In genomic region chr1:67536957-67537646, GRCh38 we compare ENCODE assay signal across 20 cellular contexts.
DNase-seq lines count a peak whose midpoint lies in the region; ATAC-seq, FAIRE-seq and TF ChIP-seq lines count a peak whose summit lies in the region.
"Had no signal": no experiment of that assay in that cellular context is flagged by ENCODE, and none has a peak within 500 bp of the region (broad histone marks: within the 10 kb centered on the region; RNA-seq: fewer than 3 reads in every experiment).

No MANE protein-coding gene starts in this region.

- TF ChIP-seq CTCF in ascending aorta (IDR thresholded peaks at IDR 0.05) (no peak), kidney (IDR thresholded peaks at IDR 0.05; ENCODE audit: borderline replicate concordance, extremely low read depth, insufficient read depth) (no peak), thoracic aorta (IDR thresholded peaks at IDR 0.05) (no peak)

- H3K4me3 ChIP-seq in ascending aorta: no peak overlapping the region
- H3K4me3 ChIP-seq in kidney (ENCODE audit: low read length in 2 of 2): no peak overlapping the region
- peak overlapping the region; percentile 28 for H3K4me3 ChIP-seq in thoracic aorta
- H3K4me3 ChIP-seq: lung, spleen, upper lobe of right lung had no signal

- no peak for FAIRE-seq in kidney (lab: Jason Lieb, UNC)

- intact Hi-C loops in ascending aorta (cut with DNase I) (loop anchor here (2.0 to 10.0 kb wide), 4 partner anchors 24 to 788 kb away; partner anchors contain the start of gene GNG12), kidney (cut with DNase I) (loop anchor here (10.0 kb wide), 1 partner anchor 218 kb away; no protein-coding TSS in a partner anchor), posterior vena cava (cut with DNase I) (loop anchor here (1.0 to 10.0 kb wide), 3 partner anchors 19 to 308 kb away; no protein-coding TSS in a partner anchor)

- peaks cover 0 to 18% of the 10 kb centered on the region in 2 donors for H3K4me1 ChIP-seq in ascending aorta
- peaks cover 22 to 44% of the 10 kb centered on the region in 2 donors for H3K4me1 ChIP-seq in kidney (ENCODE audit: control insufficient read depth in 1 of 2, insufficient read depth in 1 of 2, low read depth in 1 of 2, low read length in 2 of 2)
- H3K4me1 ChIP-seq in thoracic aorta (ENCODE audit: control insufficient read depth in 1 of 2, low read depth in 2 of 2): peaks cover 3 to 20% of the 10 kb centered on the region in 2 donors
- H3K4me1 ChIP-seq: parathyroid adenoma had no signal

- H3K9me3 ChIP-seq in ascending aorta: no peaks in the 10 kb centered on the region
- no peaks in the 10 kb centered on the region for H3K9me3 ChIP-seq in kidney (ENCODE audit: control insufficient read depth in 1 of 2, low read length in 2 of 2)
- H3K9me3 ChIP-seq in thoracic aorta: no peaks in the 10 kb centered on the region
- H3K9me3 ChIP-seq: spleen, upper lobe of right lung had no signal

- H3K36me3 ChIP-seq in ascending aorta (no peaks in the 10 kb centered on the region), kidney (ENCODE audit: control insufficient read depth in 1 of 2, insufficient read depth in 2 of 2, low read length in 2 of 2) (no peaks in the 10 kb centered on the region), thoracic aorta (no peaks in the 10 kb centered on the region)
- H3K36me3 ChIP-seq: spleen, upper lobe of right lung had no signal

- H3K9ac ChIP-seq in kidney (ENCODE audit: low read length in 2 of 2): peak overlapping the region in 1 of 2 donors; percentile 7
- H3K9ac ChIP-seq: KMS-11, parathyroid adenoma had no signal

- ATAC-seq in thoracic aorta (ENCODE audit: insufficient number of reproducible peaks, low FRiP score, low read depth) (no peak), GM21723 (IDR thresholded peaks at IDR 0.05; ENCODE audit: unreplicated experiment) (no peak)
- ATAC-seq: naive thymus-derived CD4-positive, alpha-beta T cell; upper lobe of right lung; WTC11 had no signal

- H3K27me3 ChIP-seq in ascending aorta (no peaks in the 10 kb centered on the region), thoracic aorta (replicated peaks; ENCODE audit: insufficient read depth) (no peaks in the 10 kb centered on the region)
- H3K27me3 ChIP-seq: upper lobe of right lung had no signal

- H3K27ac ChIP-seq in ascending aorta (peak overlapping the region; percentile 69 to 70), kidney (ENCODE audit: low read depth in 2 of 2, low read length in 2 of 2) (peak overlapping the region; percentile 86 to 93), thoracic aorta (peak overlapping the region; percentile 40 to 48)
- H3K27ac ChIP-seq: KMS-11, parathyroid adenoma, spleen, upper lobe of right lung had no signal

- DNase-seq in DMS79 (lab: John Stamatoyannopoulos, UW): peak; percentile 86
- DNase-seq in DMS79 treated with DMSO at 0.1 percent for 48 hours (lab: John Stamatoyannopoulos, UW): no peak
- DNase-seq in ascending aorta (ENCODE audit: low spot score in 2 of 2): no peak
- no peak for DNase-seq in kidney
- no peak for DNase-seq in thoracic aorta (ENCODE audit: low spot score)
- no peak for DNase-seq in posterior vena cava (ENCODE audit: low spot score)
- no peak for DNase-seq in NCI-H187 (lab: John Stamatoyannopoulos, UW)
- DNase-seq: 8988T; activated CD8-positive, alpha-beta memory T cell treated with anti-CD3 and anti-CD28 coated beads for 24 hours; HCEC 1CT; naive thymus-derived CD4-positive, alpha-beta T cell; NCI-H1105 treated with DMSO at 0.1 percent for 48 hours; spleen; stimulated activated naive B cell treated with anti-CD40 and anti-IgM and Interleukin-4, amounts not matched to agents 10 μg/mL and 1 μg/mL and 100 μg/mL, for 72 hours; upper lobe of right lung had no signal
